Comparison of ENCODE assay signal across 13 cellular contexts in genomic region chr7:115183431-115184057, GRCh38.
DNase-seq lines count a peak whose midpoint lies in the region; ATAC-seq and TF ChIP-seq lines count a peak whose summit lies in the region.
"Had no signal": no experiment of that assay in that cellular context is flagged by ENCODE, and none has a peak within 500 bp of the region (broad histone marks: within the 10 kb centered on the region; RNA-seq: fewer than 3 reads in every experiment).

No MANE protein-coding gene starts in this region.

- peak; percentile 43 to 47 for ATAC-seq in lower lobe of right lung
- ATAC-seq: GM23338 had no signal

- peak overlapping the region in 1 of 7 donors; percentile 43 for H3K27ac Mint-ChIP-seq in CD14-positive monocyte
- H3K27ac Mint-ChIP-seq: GM23338 had no signal

- TF ChIP-seq CTCF in CD14-positive monocyte (IDR thresholded peaks at IDR 0.05) = no peak
- no peak for TF ChIP-seq CTCF in lower lobe of right lung (IDR thresholded peaks at IDR 0.05)

- H3K27me3 ChIP-seq in lower lobe of right lung (ENCODE audit: low read depth) = no peaks in the 10 kb centered on the region

- H3K36me3 Mint-ChIP-seq in CD14-positive monocyte = no peaks in the 10 kb centered on the region

- no peak overlapping the region for H3K27ac ChIP-seq in lower lobe of right lung
- H3K27ac ChIP-seq: C4-2B had no signal

- DNase-seq in CD14-positive monocyte (ENCODE audit: low spot score) = no peak
- DNase-seq in HT1080 (ENCODE audit: low read depth) = peak; percentile 17
- DNase-seq in amniotic epithelial cell (ENCODE audit: low read depth) = peak; percentile 34
- no peak for DNase-seq in lower lobe of right lung
- no peak for DNase-seq in NCI-H1436 (lab: John Stamatoyannopoulos, UW)
- no peak for DNase-seq in anterior cingulate cortex (lab: John Stamatoyannopoulos, UW)
- no peak for DNase-seq in amygdala (lab: John Stamatoyannopoulos, UW)
- DNase-seq in LoVo (ENCODE audit: low spot score) = no peak
- DNase-seq: activated CD4-positive, CD25-positive, alpha-beta regulatory T cell; GDM1; Karpas-422 had no signal

- intact Hi-C loops in CD14-positive monocyte (cut with micrococcal nuclease) = no loop called here
- intact Hi-C loops in lower lobe of right lung (cut with DNase I) = no loop called here

- peaks cover 12% of the 10 kb centered on the region for H3K4me1 Mint-ChIP-seq in CD14-positive monocyte

- H3K4me3 Mint-ChIP-seq in CD14-positive monocyte = peak overlapping the region; percentile 47 to 64
- H3K4me3 Mint-ChIP-seq: GM23338 had no signal

- H3K9me3 Mint-ChIP-seq in CD14-positive monocyte = peaks cover 0 to 6% (median 3%) of the 10 kb centered on the region in 7 donors
- H3K9me3 Mint-ChIP-seq: GM23338 had no signal

- H3K4me1 ChIP-seq in lower lobe of right lung = peaks cover 4% of the 10 kb centered on the region

- H3K36me3 ChIP-seq in lower lobe of right lung = no peaks in the 10 kb centered on the region

- H3K27me3 Mint-ChIP-seq in CD14-positive monocyte (ENCODE audit: low read depth in 3 of 3) = no peaks in the 10 kb centered on the region

- H3K4me3 ChIP-seq in lower lobe of right lung = no peak overlapping the region
- H3K4me3 ChIP-seq: GM23338 had no signal

- no peaks in the 10 kb centered on the region for H3K9me3 ChIP-seq in lower lobe of right lung

Comparison
In these comparisons a context has a peak if more than half of its experiments do, and no peak if none do; other contexts are left out.
1. DNase-seq: peak in HT1080 (single experiment) and amniotic epithelial cell (single experiment); none in CD14-positive monocyte (single experiment), lower lobe of right lung (single experiment), NCI-H1436 (single experiment), anterior cingulate cortex (0 of 58), amygdala (0 of 56) and LoVo (single experiment).